In the genomic region with DNA sequence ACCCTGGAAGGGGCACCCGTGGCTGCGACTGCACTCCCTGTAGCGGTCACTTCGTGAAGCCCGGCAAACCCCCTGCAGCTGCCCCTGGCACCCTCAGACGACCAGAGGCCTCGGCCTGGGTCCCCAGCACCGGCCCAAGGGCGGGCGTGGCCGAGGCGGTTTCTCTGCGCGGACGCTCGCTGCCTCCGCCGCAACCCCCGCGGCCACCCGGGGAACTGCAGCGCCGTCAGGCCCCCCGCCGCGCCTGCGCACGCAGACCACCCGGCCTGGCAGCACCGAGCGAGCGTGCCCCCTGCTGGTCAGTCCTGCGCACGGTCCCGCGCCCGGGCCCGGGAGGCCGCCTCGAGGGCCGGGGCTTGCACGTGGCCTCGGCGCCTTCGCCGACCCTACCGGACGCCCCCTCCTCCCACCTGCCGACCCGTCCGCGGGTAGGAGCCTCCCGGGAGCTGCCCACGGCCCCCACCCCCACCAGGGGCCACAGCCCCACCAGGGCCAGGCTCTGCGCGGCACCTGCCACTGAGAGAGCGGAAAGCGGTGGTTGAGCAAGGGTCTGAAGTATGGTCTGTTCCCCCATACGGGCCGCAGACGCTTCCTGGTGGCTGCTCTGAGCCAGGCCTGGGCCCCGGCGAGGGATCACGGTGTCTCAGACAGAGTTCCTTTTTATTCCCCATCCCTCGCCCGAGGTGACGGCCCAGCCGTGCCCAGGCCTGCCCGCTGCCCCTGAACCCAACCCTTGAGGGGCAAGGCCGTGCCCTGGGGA, we compare ENCODE assay signal across 8 cellular contexts. TPM values are rescaled to one million over a fixed set of nuclear protein-coding genes. Genes with fewer than 3 reads are reported as not detected.
DNase-seq lines count a peak whose midpoint lies in the region; ATAC-seq and TF ChIP-seq lines count a peak whose summit lies in the region.

No MANE protein-coding gene starts in this region.

- H3K9me3 Mint-ChIP-seq in activated T-helper 2 cell treated with anti-CD3 and anti-CD28 coated beads, Interferon-gamma antibody, Interleukin-2, Interleukin-4, amounts not matched to agents 10 μg/mL and 5 μg/mL and 100 μg/mL, durations not matched to agents 14 hours and 24 hours and 36 hours: no peaks in the 10 kb centered on the region
- H3K9me3 Mint-ChIP-seq in neural progenitor cell: no peaks in the 10 kb centered on the region
- no peaks in the 10 kb centered on the region for H3K9me3 Mint-ChIP-seq in stimulated activated naive CD8-positive, alpha-beta T cell treated with anti-CD3 and anti-CD28 coated beads, Interleukin-15, Interleukin-2, amounts not matched to agents 100 ng/mL and 50 ng/mL, for 24 hours

- H3K36me3 ChIP-seq in neural progenitor cell: no peaks in the 10 kb centered on the region

- H3K27ac Mint-ChIP-seq in activated T-helper 2 cell treated with anti-CD3 and anti-CD28 coated beads, Interferon-gamma antibody, Interleukin-2, Interleukin-4, amounts not matched to agents 10 μg/mL and 5 μg/mL and 100 μg/mL, durations not matched to agents 14 hours and 24 hours and 36 hours: no peak overlapping the region
- H3K27ac Mint-ChIP-seq in neural progenitor cell: no peak overlapping the region
- H3K27ac Mint-ChIP-seq in stimulated activated naive CD8-positive, alpha-beta T cell treated with anti-CD3 and anti-CD28 coated beads, Interleukin-15, Interleukin-2, amounts not matched to agents 100 ng/mL and 50 ng/mL, for 24 hours: no peak overlapping the region

- H3K79me2 ChIP-seq in neural progenitor cell (ENCODE audit: low read depth): no peaks in the 10 kb centered on the region

- peaks cover 4% of the 10 kb centered on the region for H3F3A ChIP-seq in neural progenitor cell (ENCODE audit: low read depth)

- no peaks in the 10 kb centered on the region for H4K20me1 ChIP-seq in neural progenitor cell (ENCODE audit: low read depth)

- peaks cover 36% of the 10 kb centered on the region for H3K27me3 ChIP-seq in neural progenitor cell

- TF ChIP-seq CTCF in foreskin fibroblast (IDR thresholded peaks at IDR 0.05; ENCODE audit: low read depth, low read length): peak; percentile 59
- TF ChIP-seq CTCF in neural progenitor cell (IDR thresholded peaks at IDR 0.05): peak; percentile 84

- H3K9me3 ChIP-seq in neural progenitor cell (ENCODE audit: low read depth): no peaks in the 10 kb centered on the region

- ATAC-seq in GM21723 (IDR thresholded peaks at IDR 0.05; ENCODE audit: unreplicated experiment): peak; percentile 85

- H3K4me1 Mint-ChIP-seq in activated T-helper 2 cell treated with anti-CD3 and anti-CD28 coated beads, Interferon-gamma antibody, Interleukin-2, Interleukin-4, amounts not matched to agents 10 μg/mL and 5 μg/mL and 100 μg/mL, durations not matched to agents 14 hours and 24 hours and 36 hours (ENCODE audit: low read depth): peaks cover 2% of the 10 kb centered on the region
- peaks cover 2% of the 10 kb centered on the region for H3K4me1 Mint-ChIP-seq in neural progenitor cell
- H3K4me1 Mint-ChIP-seq in stimulated activated naive CD8-positive, alpha-beta T cell treated with anti-CD3 and anti-CD28 coated beads, Interleukin-15, Interleukin-2, amounts not matched to agents 100 ng/mL and 50 ng/mL, for 24 hours (ENCODE audit: low read depth): peaks cover 4% of the 10 kb centered on the region

- no peak overlapping the region for H3K27ac ChIP-seq in neural progenitor cell

- no peak overlapping the region for H3K9ac ChIP-seq in neural progenitor cell

- H3K4me3 ChIP-seq in foreskin fibroblast (ENCODE audit: low read depth in 1 of 2, low read length in 2 of 2): peak overlapping the region; percentile 47 to 48
- H3K4me3 ChIP-seq in neural progenitor cell: peak overlapping the region; percentile 54

- H3K36me3 Mint-ChIP-seq in activated T-helper 2 cell treated with anti-CD3 and anti-CD28 coated beads, Interferon-gamma antibody, Interleukin-2, Interleukin-4, amounts not matched to agents 10 μg/mL and 5 μg/mL and 100 μg/mL, durations not matched to agents 14 hours and 24 hours and 36 hours (ENCODE audit: low read depth): no peaks in the 10 kb centered on the region
- no peaks in the 10 kb centered on the region for H3K36me3 Mint-ChIP-seq in neural progenitor cell
- H3K36me3 Mint-ChIP-seq in stimulated activated naive CD8-positive, alpha-beta T cell treated with anti-CD3 and anti-CD28 coated beads, Interleukin-15, Interleukin-2, amounts not matched to agents 100 ng/mL and 50 ng/mL, for 24 hours (ENCODE audit: low read depth): no peaks in the 10 kb centered on the region

- intact Hi-C loops in activated T-helper 2 cell treated with anti-CD3 and anti-CD28 coated beads, Interferon-gamma antibody, Interleukin-2, Interleukin-4, amounts not matched to agents 10 μg/mL and 5 μg/mL and 100 μg/mL, durations not matched to agents 14 hours and 24 hours and 36 hours (cut with micrococcal nuclease): loop anchor here (10.0 kb wide), 1 partner anchor 65 kb away; no protein-coding TSS in a partner anchor

- H3K4me3 Mint-ChIP-seq in activated T-helper 2 cell treated with anti-CD3 and anti-CD28 coated beads, Interferon-gamma antibody, Interleukin-2, Interleukin-4, amounts not matched to agents 10 μg/mL and 5 μg/mL and 100 μg/mL, durations not matched to agents 14 hours and 24 hours and 36 hours (ENCODE audit: low read depth): peak overlapping the region; percentile 45
- no peak overlapping the region for H3K4me3 Mint-ChIP-seq in neural progenitor cell
- H3K4me3 Mint-ChIP-seq in stimulated activated naive CD8-positive, alpha-beta T cell treated with anti-CD3 and anti-CD28 coated beads, Interleukin-15, Interleukin-2, amounts not matched to agents 100 ng/mL and 50 ng/mL, for 24 hours: peak overlapping the region; percentile 51

- peak overlapping the region; percentile 80 for H3K4me2 ChIP-seq in neural progenitor cell

- H3K27me3 Mint-ChIP-seq in activated T-helper 2 cell treated with anti-CD3 and anti-CD28 coated beads, Interferon-gamma antibody, Interleukin-2, Interleukin-4, amounts not matched to agents 10 μg/mL and 5 μg/mL and 100 μg/mL, durations not matched to agents 14 hours and 24 hours and 36 hours (ENCODE audit: low read depth): peaks cover 1% of the 10 kb centered on the region
- peaks cover 8% of the 10 kb centered on the region for H3K27me3 Mint-ChIP-seq in neural progenitor cell (ENCODE audit: insufficient read depth, low read depth)
- no peaks in the 10 kb centered on the region for H3K27me3 Mint-ChIP-seq in stimulated activated naive CD8-positive, alpha-beta T cell treated with anti-CD3 and anti-CD28 coated beads, Interleukin-15, Interleukin-2, amounts not matched to agents 100 ng/mL and 50 ng/mL, for 24 hours

- no peaks in the 10 kb centered on the region for H3K4me1 ChIP-seq in neural progenitor cell

- DNase-seq in DMS79 (lab: John Stamatoyannopoulos, UW): peak; percentile 41
- DNase-seq in KG1 (lab: John Stamatoyannopoulos, UW): peak; percentile 78
- peak; percentile 68 for DNase-seq in RPMI7951 (ENCODE audit: low read depth)
- DNase-seq in activated T-helper 2 cell treated with anti-CD3 and anti-CD28 coated beads, Interferon-gamma antibody, Interleukin-2, Interleukin-4, amounts not matched to agents 10 μg/mL and 5 μg/mL and 100 μg/mL, durations not matched to agents 14 hours and 24 hours and 36 hours (ENCODE audit: low spot score): peak; percentile 88
- peak; percentile 73 to 94 for DNase-seq in foreskin fibroblast
- DNase-seq in neural progenitor cell (ENCODE audit: low spot score): peak; percentile 92

- H2AFZ ChIP-seq in neural progenitor cell (replicated peaks): peak overlapping the region; percentile 87

RNA-seq across cellular contexts. Expression of a gene that starts 11.5 kb away (rescaled TPM):
- not detected in 2 replicates for total RNA-seq in RPMI7951 (2014; rRNA removed; shearing (Covaris generic))
- total RNA-seq in activated T-helper 2 cell treated with anti-CD3 and anti-CD28 coated beads, Interferon-gamma antibody, Interleukin-2, Interleukin-4, amounts not matched to agents 10 μg/mL and 5 μg/mL and 100 μg/mL, durations not matched to agents 14 hours and 24 hours and 36 hours: not detected in 2 replicates
- 1.1 TPM in 1 of 2 replicates, not detected in the other for total RNA-seq in neural progenitor cell (ENCODE audit: low replicate concordance)

RNA-seq across cellular contexts. Expression of a gene that starts 13.2 kb away (rescaled TPM):
- 12.2 and 14.4 TPM in 2 replicates for total RNA-seq in RPMI7951 (2014; rRNA removed; shearing (Covaris generic))
- 33.5 and 35.0 TPM in 2 replicates for total RNA-seq in activated T-helper 2 cell treated with anti-CD3 and anti-CD28 coated beads, Interferon-gamma antibody, Interleukin-2, Interleukin-4, amounts not matched to agents 10 μg/mL and 5 μg/mL and 100 μg/mL, durations not matched to agents 14 hours and 24 hours and 36 hours
- total RNA-seq in neural progenitor cell (ENCODE audit: low replicate concordance): 19.4 and 26.9 TPM in 2 replicates

RNA-seq across cellular contexts. Expression of a gene that starts 24.7 kb away (rescaled TPM):
- total RNA-seq in RPMI7951 (2014; rRNA removed; shearing (Covaris generic)): not detected in 2 replicates
- total RNA-seq in activated T-helper 2 cell treated with anti-CD3 and anti-CD28 coated beads, Interferon-gamma antibody, Interleukin-2, Interleukin-4, amounts not matched to agents 10 μg/mL and 5 μg/mL and 100 μg/mL, durations not matched to agents 14 hours and 24 hours and 36 hours: 0.66 and 0.85 TPM in 2 replicates
- total RNA-seq in neural progenitor cell (ENCODE audit: low replicate concordance): not detected in 2 replicates

RNA-seq across cellular contexts. Expression of a gene that starts 29.6 kb away (rescaled TPM):
- 209 and 290 TPM in 2 replicates for total RNA-seq in RPMI7951 (2014; rRNA removed; shearing (Covaris generic))
- total RNA-seq in activated T-helper 2 cell treated with anti-CD3 and anti-CD28 coated beads, Interferon-gamma antibody, Interleukin-2, Interleukin-4, amounts not matched to agents 10 μg/mL and 5 μg/mL and 100 μg/mL, durations not matched to agents 14 hours and 24 hours and 36 hours: 132 TPM in 2 replicates
- total RNA-seq in neural progenitor cell (ENCODE audit: low replicate concordance): 155 and 160 TPM in 2 replicates

RNA-seq across cellular contexts. Expression of a gene that starts 34.9 kb away (rescaled TPM):
- total RNA-seq in RPMI7951 (2014; rRNA removed; shearing (Covaris generic)): 1,519 and 1,683 TPM in 2 replicates
- 3,560 and 3,687 TPM in 2 replicates for total RNA-seq in activated T-helper 2 cell treated with anti-CD3 and anti-CD28 coated beads, Interferon-gamma antibody, Interleukin-2, Interleukin-4, amounts not matched to agents 10 μg/mL and 5 μg/mL and 100 μg/mL, durations not matched to agents 14 hours and 24 hours and 36 hours
- total RNA-seq in neural progenitor cell (ENCODE audit: low replicate concordance): 3,079 and 5,348 TPM in 2 replicates

Comparison
In these comparisons a context has a peak if more than half of its experiments do, and no peak if none do; other contexts are left out.
1. DNase-seq: peak in every context shown above with its lines; median percentile 92 in neural progenitor cell; 88 in activated T-helper 2 cell treated with anti-CD3 and anti-CD28 coated beads, Interferon-gamma antibody, Interleukin-2, Interleukin-4, amounts not matched to agents 10 μg/mL and 5 μg/mL and 100 μg/mL, durations not matched to agents 14 hours and 24 hours and 36 hours; 84 in foreskin fibroblast; 78 in KG1; 68 in RPMI7951; 41 in DMS79.